Comparison of ENCODE assay signal across 10 cellular contexts in the genomic region with DNA sequence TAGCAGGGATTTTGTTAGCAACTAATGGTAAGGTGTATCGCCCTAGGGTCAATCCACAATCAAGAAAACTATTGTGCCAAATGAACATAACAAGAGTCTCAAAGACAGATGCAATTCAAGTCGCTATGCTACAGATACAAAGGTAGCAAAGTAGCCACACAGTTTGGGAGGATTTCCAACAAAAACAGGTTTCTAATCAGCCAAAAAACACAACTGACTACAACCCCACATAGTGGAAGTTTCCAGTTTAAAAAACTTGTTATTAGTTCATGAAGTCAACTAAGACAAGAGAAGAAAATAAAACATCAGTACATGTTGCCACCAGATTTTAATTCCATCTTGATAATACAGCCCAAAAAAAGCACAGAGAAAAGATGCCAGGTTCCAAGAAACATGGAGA. TPM values are rescaled to one million over a fixed set of nuclear protein-coding genes. Genes with fewer than 3 reads are reported as not detected.
DNase-seq lines count a peak whose midpoint lies in the region; ATAC-seq, FAIRE-seq and TF ChIP-seq lines count a peak whose summit lies in the region.
"Had no signal": no experiment of that assay in that cellular context is flagged by ENCODE, and none has a peak within 500 bp of the region (broad histone marks: within the 10 kb centered on the region; RNA-seq: fewer than 3 reads in every experiment).

No MANE protein-coding gene starts in this region.

- H3K36me3 ChIP-seq in gastrocnemius medialis (peaks cover 0 to 28% of the 10 kb centered on the region in 2 donors), HAP-1 (replicated peaks) (peaks cover 23% of the 10 kb centered on the region)

- H3K27ac Mint-ChIP-seq in T-helper 17 cell: peak overlapping the region; percentile 100

- ATAC-seq in T-helper 17 cell: no peak
- ATAC-seq in gastrocnemius medialis: no peak

- H3K9me3 ChIP-seq in T-helper 17 cell (ENCODE audit: control insufficient read depth, low read length, poor library complexity, severe bottlenecking) (no peaks in the 10 kb centered on the region), gastrocnemius medialis (no peaks in the 10 kb centered on the region), HAP-1 (no peaks in the 10 kb centered on the region)

- TF ChIP-seq CTCF in gastrocnemius medialis (IDR thresholded peaks at IDR 0.05 in 4 of 5, conservative IDR thresholded peaks at IDR 0.05 in 1 of 5): no peak

- peaks cover 2% of the 10 kb centered on the region for H3K36me3 Mint-ChIP-seq in T-helper 17 cell (ENCODE audit: low read depth)

- H3K27me3 ChIP-seq in gastrocnemius medialis (no peaks in the 10 kb centered on the region), HAP-1 (ENCODE audit: low read depth) (no peaks in the 10 kb centered on the region)

- H3K27me3 Mint-ChIP-seq in T-helper 17 cell: no peaks in the 10 kb centered on the region

- intact Hi-C loops in gastrocnemius medialis (cut with DNase I; ENCODE audit: low total_unique reads): no loop called here

- DNase-seq in GM19239 (ENCODE audit: insufficient read length, low spot score) (no peak), T-helper 17 cell (no peak), epithelial cell of prostate (ENCODE audit: low read depth, low spot score) (no peak), gastrocnemius medialis (no peak), middle frontal gyrus (ENCODE audit: extremely low spot score, low spot score) (no peak), Kasumi-1 (lab: John Stamatoyannopoulos, UW) (no peak), HAP-1 (ENCODE audit: low spot score in 2 of 2) (no peak)
- DNase-seq in stimulated activated CD4-positive, alpha-beta T cell treated with anti-CD3 and anti-CD28 coated beads, Interleukin-2, amount 100 ng/mL, for 48 hours: no peak
- DNase-seq: MM.1S had no signal

- H3K4me3 ChIP-seq in gastrocnemius medialis (no peak overlapping the region), HAP-1 (no peak overlapping the region)

- H3K27ac ChIP-seq in epithelial cell of prostate (peak overlapping the region; percentile 99), gastrocnemius medialis (peak overlapping the region; percentile 74 to 84 (median 83))

- TF ChIP-seq POLR2A in gastrocnemius medialis (IDR thresholded peaks at IDR 0.05): no peak

- in situ Hi-C loops in gastrocnemius medialis (cut with MboI; ENCODE audit: low sequenced_read_pairs in 4 of 4) (no loop called here), HAP-1 (cut with MboI; ENCODE audit: low sequenced_read_pairs) (no loop called here)

- peaks cover 48 to 50% of the 10 kb centered on the region in 2 donors for H3K4me1 ChIP-seq in gastrocnemius medialis
- 0 out of 2 replicates have a peak, but pooled peaks cover 4% of the 10 kb centered on the region for H3K4me1 ChIP-seq in HAP-1

- H3K4me3 Mint-ChIP-seq in T-helper 17 cell: no peak overlapping the region

- FAIRE-seq in GM19239 (lab: Jason Lieb, UNC): peak; percentile 14
- FAIRE-seq: urothelium cell line had no signal

- peaks cover 57% of the 10 kb centered on the region for H3K4me1 Mint-ChIP-seq in T-helper 17 cell

RNA-seq across cellular contexts. Expression of gene MYH9, which starts 38.0 kb away (rescaled TPM):
- 1,000 to 10,000 TPM; 1,038 to 1,220 TPM for total RNA-seq in T-helper 17 cell
- 100 to 1,000 TPM in 3 of 4 donors, 10 to 100 TPM in 1; 38.9 to 115 (median 104) TPM for total RNA-seq in gastrocnemius medialis

Comparison
In these comparisons a context has a peak if more than half of its experiments do, and no peak if none do; other contexts are left out.
1. RNA of gene MYH9, which starts 38.0 kb away (total RNA-seq): 1,038 to 1,220 TPM in T-helper 17 cell; 38.9 to 115 TPM in gastrocnemius medialis; every median in the first group is over 4 times any median in the second.